ENCODE assay signal across 8 cellular contexts in the genomic region with DNA sequence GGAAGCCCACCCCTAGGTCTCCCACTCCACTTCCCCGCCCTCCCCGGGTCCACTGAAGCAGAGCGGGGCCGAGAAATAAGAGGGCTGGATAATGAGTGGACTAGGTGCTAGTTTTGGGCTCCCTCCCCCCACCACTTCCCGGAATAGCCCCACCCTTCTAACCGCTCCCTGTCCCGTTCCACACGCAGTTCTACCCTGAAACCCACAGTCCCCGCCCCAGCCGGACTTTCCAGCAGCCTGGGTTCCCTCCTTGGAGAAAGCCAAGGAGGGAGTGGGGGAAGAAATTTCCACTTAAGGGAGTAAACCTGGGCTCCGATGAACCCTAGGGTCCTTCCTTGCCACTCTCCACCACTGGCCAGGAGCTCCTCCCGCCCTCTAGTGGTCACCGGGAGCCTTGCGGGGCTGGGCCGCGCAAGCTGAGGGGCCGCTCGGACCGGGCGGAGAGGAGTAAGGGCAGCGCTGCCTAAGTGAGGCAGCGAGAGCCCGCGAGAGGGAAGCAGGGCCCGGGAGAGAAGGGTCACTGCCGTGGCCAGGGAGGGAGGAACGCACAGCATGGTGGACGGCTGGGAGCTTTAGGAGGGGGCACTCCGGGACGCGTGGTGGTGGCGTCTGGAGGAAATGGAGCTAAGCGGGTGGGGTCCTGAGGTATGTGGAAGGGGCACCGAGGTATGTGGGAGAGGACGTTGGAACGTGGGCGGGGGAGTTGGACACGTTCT. TPM values are rescaled to one million over a fixed set of nuclear protein-coding genes. Genes with fewer than 3 reads are reported as not detected.
DNase-seq lines count a peak whose midpoint lies in the region; ATAC-seq and TF ChIP-seq lines count a peak whose summit lies in the region.

No MANE protein-coding gene starts in this region.

- peak overlapping the region; percentile 49 for H3K27ac ChIP-seq in C4-2B

- peak; percentile 100 for TF ChIP-seq CTCF in C4-2B (conservative IDR thresholded peaks at IDR 0.05)

- DNase-seq in HS-5 (ENCODE audit: low read depth) (peak; percentile 60), NOMO-1 (lab: John Stamatoyannopoulos, UW; ENCODE audit: unreplicated experiment in 2 of 2) (peak; percentile 82 to 84), mesenteric fat pad (ENCODE audit: low spot score) (peak; percentile 96)
- DNase-seq in activated CD8-positive, alpha-beta memory T cell treated with anti-CD3 and anti-CD28 coated beads for 48 hours (ENCODE audit: low read depth in 2 of 3, low spot score in 2 of 3), result peak in 2 of 3 experiments; percentile 66 to 75
- peak; percentile 49 for DNase-seq in stimulated activated CD8-positive, alpha-beta memory T cell treated with anti-CD3 and anti-CD28 coated beads, Interleukin-2, amount 100 ng/mL, for 1 hour (ENCODE audit: low read depth in 2 of 2)

- H3K9me3 ChIP-seq in endocrine pancreas (ENCODE audit: control insufficient read depth, low read length), result no peaks in the 10 kb centered on the region

- no peaks in the 10 kb centered on the region for H3K36me3 ChIP-seq in endocrine pancreas (ENCODE audit: control insufficient read depth, insufficient read depth, low read length)

- peak overlapping the region; percentile 30 for H3K9ac ChIP-seq in endocrine pancreas (ENCODE audit: control insufficient read depth, insufficient read depth, low read length)

- H3K4me3 ChIP-seq in endocrine pancreas (ENCODE audit: control insufficient read depth, insufficient read depth, low read length), result no peak overlapping the region

- H3K27me3 ChIP-seq in endocrine pancreas (ENCODE audit: control insufficient read depth, insufficient read depth, low read length), result no peaks in the 10 kb centered on the region

- no peaks in the 10 kb centered on the region for H3K4me1 ChIP-seq in endocrine pancreas (ENCODE audit: control insufficient read depth, insufficient read depth, low read length)

- ATAC-seq in GM19328 (IDR thresholded peaks at IDR 0.05; ENCODE audit: unreplicated experiment), result peak; percentile 48

RNA-seq across cellular contexts. Expression of a gene that starts 14.3 kb away (rescaled TPM):
- 17.9 TPM for total RNA-seq in mesenteric fat pad

RNA-seq across cellular contexts. Expression of a gene that starts 15.1 kb away (rescaled TPM):
- 40.0 TPM for total RNA-seq in mesenteric fat pad

RNA-seq across cellular contexts. Expression of a gene that starts 19.8 kb away (rescaled TPM):
- total RNA-seq in mesenteric fat pad, result 0.22 TPM

RNA-seq across cellular contexts. Expression of a gene that starts 20.3 kb away (rescaled TPM):
- 155 TPM for total RNA-seq in mesenteric fat pad

RNA-seq across cellular contexts. Expression of a gene that starts 53.1 kb away (rescaled TPM):
- total RNA-seq in mesenteric fat pad, result 76.2 TPM
